8 cellular contexts compared by ENCODE assay signal in the genomic region with DNA sequence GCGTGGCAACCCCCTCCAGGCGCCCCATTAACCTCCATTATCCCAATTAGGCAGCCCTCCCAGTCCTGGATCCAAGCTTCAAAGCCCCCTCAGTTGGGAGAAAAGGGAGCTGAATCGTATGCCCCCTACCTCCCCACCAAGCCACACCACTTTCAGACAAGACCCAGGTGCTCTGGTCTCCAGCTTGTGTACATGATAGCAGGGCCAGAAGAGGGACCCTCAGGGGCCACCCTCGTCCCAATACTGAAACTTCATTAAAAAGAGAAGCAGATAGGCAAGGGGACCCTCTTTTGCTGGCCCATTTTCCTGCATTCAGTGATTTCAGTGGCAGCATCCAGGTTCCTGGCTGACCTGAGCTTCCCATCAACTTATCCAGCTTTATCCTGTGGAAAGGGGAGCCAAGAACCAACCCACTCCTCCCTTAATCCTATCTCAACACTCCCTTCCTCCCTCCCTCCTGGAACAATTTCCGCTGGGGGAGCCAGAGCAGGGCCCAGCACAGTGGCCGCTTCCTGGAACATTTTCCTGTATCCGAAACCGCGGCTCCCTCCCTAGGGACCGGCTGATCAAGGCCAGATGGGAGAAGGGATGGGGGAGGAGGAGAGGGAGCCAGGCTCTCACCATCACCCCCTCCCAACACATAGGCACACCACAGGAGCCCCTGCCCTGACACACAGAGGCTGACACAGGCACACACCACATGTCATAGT. TPM values are rescaled to one million over a fixed set of nuclear protein-coding genes. Genes with fewer than 3 reads are reported as not detected.
DNase-seq lines count a peak whose midpoint lies in the region; ATAC-seq and TF ChIP-seq lines count a peak whose summit lies in the region.

No MANE protein-coding gene starts in this region.

- intact Hi-C loops in gastrocnemius medialis (cut with DNase I; ENCODE audit: low total_unique reads), result loop anchor here (1.0 to 2.0 kb wide), 2 partner anchors 21 to 133 kb away; no protein-coding TSS in a partner anchor

- no peak for TF ChIP-seq CTCF in SU-DHL-6 (IDR thresholded peaks at IDR 0.05; ENCODE audit: insufficient read depth, low read length, poor library complexity, severe bottlenecking)
- no peak for TF ChIP-seq CTCF in foreskin fibroblast (IDR thresholded peaks at IDR 0.05; ENCODE audit: low read depth, low read length)
- TF ChIP-seq CTCF in gastrocnemius medialis (IDR thresholded peaks at IDR 0.05 in 4 of 5, conservative IDR thresholded peaks at IDR 0.05 in 1 of 5), result peak in 1 of 5 experiments; percentile 5
- no peak for TF ChIP-seq CTCF in omental fat pad (IDR thresholded peaks at IDR 0.05)

- H3F3A ChIP-seq in GM23248 (ENCODE audit: insufficient read depth) (peaks cover 19% of the 10 kb centered on the region; the same call in 1 of the 2 replicates), SU-DHL-6 (ENCODE audit: insufficient read depth) (0 out of 2 replicates have a peak, but pooled peaks cover 6% of the 10 kb centered on the region)

- H3K79me2 ChIP-seq in GM23248 (ENCODE audit: insufficient read depth), result no peaks in the 10 kb centered on the region
- no peaks in the 10 kb centered on the region for H3K79me2 ChIP-seq in SU-DHL-6 (ENCODE audit: insufficient read depth, low read length)

- peak overlapping the region; percentile 49; the same call in 1 of the 2 replicates for H3K27ac ChIP-seq in GM23248
- no peak overlapping the region for H3K27ac ChIP-seq in SU-DHL-6 (ENCODE audit: low read depth, low read length)
- H3K27ac ChIP-seq in gastrocnemius medialis, result peak overlapping the region; percentile 60 to 76 (median 72)

- no peak for TF ChIP-seq POLR2A in gastrocnemius medialis (IDR thresholded peaks at IDR 0.05)

- H3K4me3 ChIP-seq in GM23248 (peak overlapping the region; percentile 80), SU-DHL-6 (ENCODE audit: insufficient read depth, low read length, poor library complexity, severe bottlenecking) (peak overlapping the region; percentile 57), foreskin fibroblast (ENCODE audit: low read depth in 1 of 2, low read length in 2 of 2) (peak overlapping the region; percentile 71 to 80), gastrocnemius medialis (peak overlapping the region; percentile 66 to 90 (median 74))

- H4K20me1 ChIP-seq in GM23248 (ENCODE audit: insufficient read depth), result no peaks in the 10 kb centered on the region
- H4K20me1 ChIP-seq in SU-DHL-6 (ENCODE audit: low read depth, low read length), result no peaks in the 10 kb centered on the region

- ATAC-seq in gastrocnemius medialis (peak in 1 of 2 donors; percentile 6), HG02885 (IDR thresholded peaks at IDR 0.05; ENCODE audit: poor library complexity, unreplicated experiment) (no peak), omental fat pad (ENCODE audit: low FRiP score) (no peak)

- H3K4me2 ChIP-seq in GM23248 (ENCODE audit: unreplicated experiment), result peak overlapping the region; percentile 90
- H3K4me2 ChIP-seq in SU-DHL-6 (ENCODE audit: low read depth, low read length, poor library complexity, severe bottlenecking), result peak overlapping the region; percentile 89

- H2AFZ ChIP-seq in GM23248 (peak overlapping the region; percentile 85), SU-DHL-6 (ENCODE audit: low read depth, low read length, severe bottlenecking) (peak overlapping the region; percentile 96)

- H3K9me3 ChIP-seq in GM23248 (ENCODE audit: low read depth) (no peaks in the 10 kb centered on the region), SU-DHL-6 (ENCODE audit: insufficient read depth, low read length) (no peaks in the 10 kb centered on the region), gastrocnemius medialis (no peaks in the 10 kb centered on the region)

- H3K36me3 ChIP-seq in GM23248 (ENCODE audit: low read depth), result no peaks in the 10 kb centered on the region
- no peaks in the 10 kb centered on the region for H3K36me3 ChIP-seq in SU-DHL-6 (ENCODE audit: low read length)
- no peaks in the 10 kb centered on the region for H3K36me3 ChIP-seq in gastrocnemius medialis

- in situ Hi-C loops in GM23248 (cut with MboI) (no loop called here), gastrocnemius medialis (cut with MboI; ENCODE audit: low sequenced_read_pairs in 4 of 4) (loop anchor here in 1 of 4 donors (10.0 kb wide), 1 partner anchor 131 kb away; no protein-coding TSS in a partner anchor)

- H3K4me1 ChIP-seq in GM23248 (ENCODE audit: insufficient read depth) (peaks cover 17% of the 10 kb centered on the region), gastrocnemius medialis (peaks cover 6 to 13% of the 10 kb centered on the region in 2 donors)

- DNase-seq in GM23248 (peak; percentile 72), foreskin fibroblast (peak; percentile 60 to 82), gastrocnemius medialis (no peak), omental fat pad (ENCODE audit: low spot score) (no peak), cerebellar cortex (ENCODE audit: low spot score) (no peak), cortex of kidney (lab: John Stamatoyannopoulos, UW) (no peak)

- WGBS in GM23248 (ENCODE audit: low coverage in 1 of 2, low lambda C conversion rate in 2 of 2, missing lambda C conversion rate in 2 of 2), 2 experiments, result 17 to 25% methylated on average over 10 of the region's 10 CpGs

- H3K27me3 ChIP-seq in GM23248 (replicated peaks; ENCODE audit: insufficient read depth), result no peaks in the 10 kb centered on the region
- H3K27me3 ChIP-seq in SU-DHL-6 (ENCODE audit: low read length), result no peaks in the 10 kb centered on the region
- no peaks in the 10 kb centered on the region for H3K27me3 ChIP-seq in gastrocnemius medialis

- H3K9me2 ChIP-seq in GM23248 (ENCODE audit: insufficient read depth), result no peaks in the 10 kb centered on the region
- H3K9me2 ChIP-seq in SU-DHL-6 (replicated peaks; ENCODE audit: insufficient read depth, low read length), result no peaks in the 10 kb centered on the region

- H3K9ac ChIP-seq in GM23248 (peak overlapping the region; percentile 85), SU-DHL-6 (ENCODE audit: low read length) (no peak overlapping the region)

RNA-seq across cellular contexts. Expression of a gene that starts 9.5 kb away (rescaled TPM):
- not detected in 2 replicates for total RNA-seq in GM23248 (2014; rRNA removed; shearing (Covaris generic))
- not detected in 2 replicates for polyA plus RNA-seq in GM23248 (2016; fragmentation: Nextera tagmentation; extraction: Ambion mirVana)
- not detected for total RNA-seq in gastrocnemius medialis
- total RNA-seq in omental fat pad, result not detected

RNA-seq across cellular contexts. Expression of a gene that starts 24.2 kb away (rescaled TPM):
- 63.4 and 72.0 TPM in 2 replicates for total RNA-seq in GM23248 (2014; rRNA removed; shearing (Covaris generic))
- polyA plus RNA-seq in GM23248 (2016; fragmentation: Nextera tagmentation; extraction: Ambion mirVana), result 46.6 and 49.7 TPM in 2 replicates
- total RNA-seq in gastrocnemius medialis (10 to 100 TPM; 30.5 to 47.9 (median 38.5) TPM), omental fat pad (10 to 100 TPM; 28.7 to 43.2 (median 38.6) TPM)

RNA-seq across cellular contexts. Expression of a gene that starts 34.3 kb away (rescaled TPM):
- 30.3 and 37.8 TPM in 2 replicates for total RNA-seq in GM23248 (2014; rRNA removed; shearing (Covaris generic))
- polyA plus RNA-seq in GM23248 (2016; fragmentation: Nextera tagmentation; extraction: Ambion mirVana), result 3.6 and 3.8 TPM in 2 replicates
- total RNA-seq in gastrocnemius medialis, result 10 to 100 TPM; 44.9 to 61.9 (median 48.0) TPM
- 10 to 100 TPM; 53.1 to 73.8 (median 62.2) TPM for total RNA-seq in omental fat pad

RNA-seq across cellular contexts. Expression of a gene that starts 46.1 kb away (rescaled TPM):
- 39.6 and 48.9 TPM in 2 replicates for total RNA-seq in GM23248 (2014; rRNA removed; shearing (Covaris generic))
- polyA plus RNA-seq in GM23248 (2016; fragmentation: Nextera tagmentation; extraction: Ambion mirVana), result 47.8 and 52.4 TPM in 2 replicates
- total RNA-seq in gastrocnemius medialis (10 to 100 TPM; 43.4 to 51.0 (median 46.0) TPM), omental fat pad (10 to 100 TPM; 33.9 to 42.6 (median 35.7) TPM)

RNA-seq across cellular contexts. Expression of a gene that starts 50.3 kb away (rescaled TPM):
- total RNA-seq in GM23248 (2014; rRNA removed; shearing (Covaris generic)), result 380 and 393 TPM in 2 replicates
- polyA plus RNA-seq in GM23248 (2016; fragmentation: Nextera tagmentation; extraction: Ambion mirVana), result 609 and 625 TPM in 2 replicates
- total RNA-seq in gastrocnemius medialis (100 to 1,000 TPM; 341 to 464 (median 358) TPM), omental fat pad (100 to 1,000 TPM; 527 to 674 (median 592) TPM)

Comparison
In these comparisons a context has a peak if more than half of its experiments do, and no peak if none do; other contexts are left out.
1. DNase-seq: peak in GM23248 (single experiment) and foreskin fibroblast (2 of 2); none in gastrocnemius medialis (0 of 2), omental fat pad (single experiment), cerebellar cortex (single experiment) and cortex of kidney (single experiment).
2. Peak in every context shown above with its lines, with median percentiles within 50 percentile points of each other: H3K4me3 ChIP-seq.